In genomic region chr5:131212471-131213021, GRCh38 we compare ENCODE assay signal across 11 cellular contexts. TPM values are rescaled to one million over a fixed set of nuclear protein-coding genes. Genes with fewer than 3 reads are reported as not detected.
DNase-seq lines count a peak whose midpoint lies in the region; ATAC-seq, FAIRE-seq and TF ChIP-seq lines count a peak whose summit lies in the region.
"Had no signal": no experiment of that assay in that cellular context is flagged by ENCODE, and none has a peak within 500 bp of the region (broad histone marks: within the 10 kb centered on the region; RNA-seq: fewer than 3 reads in every experiment).

No MANE protein-coding gene starts in this region.

- no peaks in the 10 kb centered on the region for H3K27me3 ChIP-seq in DOHH2 (ENCODE audit: control insufficient read depth, low read length)

- no peaks in the 10 kb centered on the region for H3K9me3 ChIP-seq in DOHH2 (ENCODE audit: control insufficient read depth, insufficient read depth, low read length)

- no peaks in the 10 kb centered on the region for H3K9me2 ChIP-seq in DOHH2 (replicated peaks; ENCODE audit: control insufficient read depth, low read length)

- DNase-seq in GM19239 (ENCODE audit: insufficient read length, low spot score): no peak
- no peak for DNase-seq in T1000 (lab: John Stamatoyannopoulos, UW)
- DNase-seq in NCI-H187 (lab: John Stamatoyannopoulos, UW): no peak
- DNase-seq in left ventricle myocardium superior: no peak
- DNase-seq: activated CD4-positive, CD25-positive, alpha-beta regulatory T cell; CD4-positive, CD25-positive, alpha-beta regulatory T cell; NCI-H774 had no signal

- no peak overlapping the region for H3K27ac Mint-ChIP-seq in activated T-helper 17 cell treated with anti-CD3 and anti-CD28 coated beads, Interleukin-2, amount 50 U/mL, for 72 hours

- H3K4me1 Mint-ChIP-seq in activated T-helper 17 cell treated with anti-CD3 and anti-CD28 coated beads, Interleukin-2, amount 50 U/mL, for 72 hours: peaks cover 25% of the 10 kb centered on the region

- peak; percentile 91 for FAIRE-seq in GM19239 (lab: Jason Lieb, UNC)

- H3K4me2 ChIP-seq in DOHH2 (ENCODE audit: low read length): peak overlapping the region; percentile 82

- H3F3A ChIP-seq in DOHH2 (ENCODE audit: control insufficient read depth, insufficient read depth): peaks cover 21% of the 10 kb centered on the region

- H3K36me3 ChIP-seq in DOHH2 (ENCODE audit: control insufficient read depth, low read length): peaks cover 13% of the 10 kb centered on the region

- no peak for TF ChIP-seq CTCF in DOHH2 (IDR thresholded peaks at IDR 0.05; ENCODE audit: low read depth, low read length, poor library complexity, severe bottlenecking)

- no peaks in the 10 kb centered on the region for H3K36me3 Mint-ChIP-seq in activated T-helper 17 cell treated with anti-CD3 and anti-CD28 coated beads, Interleukin-2, amount 50 U/mL, for 72 hours (ENCODE audit: low read depth)
- H3K36me3 Mint-ChIP-seq: CD4-positive, CD25-positive, alpha-beta regulatory T cell had no signal

- H3K4me3 Mint-ChIP-seq in activated T-helper 17 cell treated with anti-CD3 and anti-CD28 coated beads, Interleukin-2, amount 50 U/mL, for 72 hours: peak overlapping the region; percentile 37

- intact Hi-C loops in left ventricle myocardium superior (cut with micrococcal nuclease): no loop called here

- H3K27ac ChIP-seq in DOHH2 (ENCODE audit: low read depth, low read length): peak overlapping the region; percentile 14; the same call in 1 of the 2 replicates

- H3K4me1 ChIP-seq in DOHH2 (ENCODE audit: control insufficient read depth, low read length): peaks cover 70% of the 10 kb centered on the region

- H3K9me3 Mint-ChIP-seq in activated T-helper 17 cell treated with anti-CD3 and anti-CD28 coated beads, Interleukin-2, amount 50 U/mL, for 72 hours: no peaks in the 10 kb centered on the region
- H3K9me3 Mint-ChIP-seq: CD4-positive, CD25-positive, alpha-beta regulatory T cell had no signal

- ATAC-seq in HG03342 (IDR thresholded peaks at IDR 0.05; ENCODE audit: unreplicated experiment) (peak; percentile 43), HG02870 (IDR thresholded peaks at IDR 0.05; ENCODE audit: unreplicated experiment) (no peak), left ventricle myocardium superior (no peak)
- ATAC-seq in activated T-helper 17 cell treated with anti-CD3 and anti-CD28 coated beads, Interleukin-2, amount 50 U/mL, for 72 hours (replicated peaks): no peak

- H3K27me3 Mint-ChIP-seq in activated T-helper 17 cell treated with anti-CD3 and anti-CD28 coated beads, Interleukin-2, amount 50 U/mL, for 72 hours: no peaks in the 10 kb centered on the region
- H3K27me3 Mint-ChIP-seq: CD4-positive, CD25-positive, alpha-beta regulatory T cell had no signal

- H3K4me3 ChIP-seq in DOHH2 (ENCODE audit: low read length): peak overlapping the region; percentile 58

- H3K79me2 ChIP-seq in DOHH2 (ENCODE audit: control insufficient read depth, low read length): peaks cover 49% of the 10 kb centered on the region

- no peaks in the 10 kb centered on the region for H4K20me1 ChIP-seq in DOHH2 (ENCODE audit: control insufficient read depth, insufficient read depth, low read depth, low read length)

RNA-seq across cellular contexts. Expression of gene LYRM7, which starts 41.8 kb away (rescaled TPM):
- total RNA-seq in activated T-helper 17 cell treated with anti-CD3 and anti-CD28 coated beads, Interleukin-2, amount 50 U/mL, for 72 hours: 10 to 100 TPM; 14.2 to 19.9 TPM
- 34.9 TPM for total RNA-seq in left ventricle myocardium superior

RNA-seq across cellular contexts. Expression of gene HINT1, which starts 47.5 kb away (rescaled TPM):
- total RNA-seq in activated T-helper 17 cell treated with anti-CD3 and anti-CD28 coated beads, Interleukin-2, amount 50 U/mL, for 72 hours: 100 to 1,000 TPM; 316 to 358 TPM
- 187 TPM for total RNA-seq in left ventricle myocardium superior

RNA-seq across cellular contexts. Expression of gene CDC42SE2, which starts 51.3 kb away (rescaled TPM):
- total RNA-seq in activated T-helper 17 cell treated with anti-CD3 and anti-CD28 coated beads, Interleukin-2, amount 50 U/mL, for 72 hours: 100 to 1,000 TPM; 107 to 110 TPM
- total RNA-seq in left ventricle myocardium superior: 11.6 TPM
